In genomic region chr3:31531465-31531991, GRCh38 we compare ENCODE assay signal across 8 cellular contexts. TPM values are rescaled to one million over a fixed set of nuclear protein-coding genes. Genes with fewer than 3 reads are reported as not detected.
DNase-seq lines count a peak whose midpoint lies in the region; ATAC-seq and TF ChIP-seq lines count a peak whose summit lies in the region.

No MANE protein-coding gene starts in this region.

- H3K27ac Mint-ChIP-seq in T-cell: peak overlapping the region; percentile 97 to 98

- TF ChIP-seq CTCF in foreskin keratinocyte (conservative IDR thresholded peaks at IDR 0.05): peak; percentile 50

- H3K27me3 ChIP-seq in foreskin keratinocyte: no peaks in the 10 kb centered on the region

- no peak for DNase-seq in activated T-cell treated with anti-CD3 and anti-CD28 coated beads, Interleukin-2, amount 50 U/mL, for 4 hours
- DNase-seq in activated T-cell treated with anti-CD3 and anti-CD28 coated beads, Interleukin-2, amount 50 U/mL, for 48 hours: no peak
- DNase-seq in T-cell (no peak), foreskin keratinocyte (no peak)

- H3K27me3 Mint-ChIP-seq in activated T-cell treated with anti-CD3 and anti-CD28 coated beads, Interleukin-2, amount 50 U/mL, for 4 hours (ENCODE audit: low read depth): no peaks in the 10 kb centered on the region
- H3K27me3 Mint-ChIP-seq in T-cell: no peaks in the 10 kb centered on the region

- H3K4me1 ChIP-seq in foreskin keratinocyte: peaks cover 18% of the 10 kb centered on the region

- no peaks in the 10 kb centered on the region for H3K9me3 Mint-ChIP-seq in activated T-cell treated with anti-CD3 and anti-CD28 coated beads, Interleukin-2, amount 50 U/mL, for 4 hours
- H3K9me3 Mint-ChIP-seq in T-cell: no peaks in the 10 kb centered on the region

- ATAC-seq in activated T-cell treated with anti-CD3 and anti-CD28 coated beads, Interleukin-2, amount 50 U/mL, for 4 hours: no peak
- no peak for ATAC-seq in T-cell (replicated peaks in 1 of 4)
- no peak for ATAC-seq in foreskin keratinocyte
- no peak for ATAC-seq in GM21825 (IDR thresholded peaks at IDR 0.05; ENCODE audit: unreplicated experiment)
- no peak for ATAC-seq in GM21786 (IDR thresholded peaks at IDR 0.05; ENCODE audit: unreplicated experiment)
- ATAC-seq in GM18498 (IDR thresholded peaks at IDR 0.05; ENCODE audit: unreplicated experiment): no peak

- H3K27ac ChIP-seq in foreskin keratinocyte: peak overlapping the region; percentile 81
- peak overlapping the region; percentile 60 to 100 (median 96) for H3K27ac ChIP-seq in skin epidermis

- H3K4me3 ChIP-seq in skin epidermis: peak overlapping the region; percentile 63 to 98 (median 84)

- H3K4me1 Mint-ChIP-seq in activated T-cell treated with anti-CD3 and anti-CD28 coated beads, Interleukin-2, amount 50 U/mL, for 4 hours (ENCODE audit: low read depth): peaks cover 21% of the 10 kb centered on the region
- peaks cover 17 to 20% (median 18%) of the 10 kb centered on the region in 3 donors for H3K4me1 Mint-ChIP-seq in T-cell

- no peaks in the 10 kb centered on the region for H3K36me3 Mint-ChIP-seq in activated T-cell treated with anti-CD3 and anti-CD28 coated beads, Interleukin-2, amount 50 U/mL, for 4 hours (ENCODE audit: insufficient read depth)
- no peaks in the 10 kb centered on the region for H3K36me3 Mint-ChIP-seq in T-cell

- POLR2A ChIA-PET in T-cell (lab: Charles Lee): interaction anchor here (0.5 to 2.9 kb wide), 13 partner anchors 9 to 1398 kb away, joined by 3 to 26 read pairs (median 4); no protein-coding TSS in a partner anchor

- peak overlapping the region; percentile 93 for H3K4me3 Mint-ChIP-seq in activated T-cell treated with anti-CD3 and anti-CD28 coated beads, Interleukin-2, amount 50 U/mL, for 4 hours
- H3K4me3 Mint-ChIP-seq in T-cell: peak overlapping the region in 2 of 3 donors; percentile 98 to 99

- CTCF ChIA-PET in T-cell (lab: Charles Lee): interaction anchor here (0.7 to 3.1 kb wide), 13 partner anchors 8 to 70 kb away, joined by 3 to 23 read pairs (median 5); no protein-coding TSS in a partner anchor

RNA-seq across cellular contexts. Expression of gene STT3B, which starts 1.2 kb away (rescaled TPM):
- total RNA-seq in activated T-cell treated with anti-CD3 and anti-CD28 coated beads, Interleukin-2, amount 50 U/mL, for 4 hours: 100 to 1,000 TPM in 2 of 3 donors, 10 to 100 TPM in 1; 97.2 to 113 (median 104) TPM
- total RNA-seq in T-cell (100 to 1,000 TPM in 4 of 5 donors, 10 to 100 TPM in 1; 92.1 to 160 (median 110) TPM), foreskin keratinocyte (120 and 128 TPM in 2 replicates)
- 36.0 and 42.4 TPM in 2 replicates for polyA plus RNA-seq in foreskin keratinocyte
